ENCODE assay signal across 10 cellular contexts in genomic region chr14:99645545-99646505, GRCh38. TPM values are rescaled to one million over a fixed set of nuclear protein-coding genes. Genes with fewer than 3 reads are reported as not detected.
DNase-seq lines count a peak whose midpoint lies in the region; ATAC-seq and TF ChIP-seq lines count a peak whose summit lies in the region.
"Had no signal": no experiment of that assay in that cellular context is flagged by ENCODE, and none has a peak within 500 bp of the region (broad histone marks: within the 10 kb centered on the region; RNA-seq: fewer than 3 reads in every experiment).

No MANE protein-coding gene starts in this region.

- ATAC-seq in GM21737 (IDR thresholded peaks at IDR 0.05; ENCODE audit: unreplicated experiment) = no peak
- ATAC-seq in naive thymus-derived CD8-positive, alpha-beta T cell = no peak
- ATAC-seq in HG02884 (IDR thresholded peaks at IDR 0.05; ENCODE audit: unreplicated experiment) = no peak
- ATAC-seq: effector memory CD8-positive, alpha-beta T cell had no signal

- no peaks in the 10 kb centered on the region for H3K36me3 Mint-ChIP-seq in naive thymus-derived CD8-positive, alpha-beta T cell

- H3K9me3 ChIP-seq in mammary epithelial cell (replicated peaks; ENCODE audit: insufficient read depth, low read length) (no peaks in the 10 kb centered on the region), iPS-18c (ENCODE audit: control insufficient read depth, insufficient read depth, low read length) (peaks cover 3% of the 10 kb centered on the region)

- POLR2A ChIA-PET in naive thymus-derived CD8-positive, alpha-beta T cell (lab: Charles Lee) = no interaction called here

- in situ Hi-C loops in mammary epithelial cell (cut with MboI; ENCODE audit: low sequenced_read_pairs in 2 of 2) = no loop called here

- peaks cover 17% of the 10 kb centered on the region for H3K4me1 ChIP-seq in mammary epithelial cell (ENCODE audit: insufficient read depth, low read length)

- peaks cover 16 to 57% (median 31%) of the 10 kb centered on the region in 5 donors for H3K27me3 Mint-ChIP-seq in naive thymus-derived CD8-positive, alpha-beta T cell

- TF ChIP-seq CTCF in mammary epithelial cell (conservative IDR thresholded peaks at IDR 0.05 in 1 of 2, IDR thresholded peaks at IDR 0.05 in 1 of 2; ENCODE audit: extremely low read depth in 1 of 2, insufficient read depth in 1 of 2, low read depth in 1 of 2, low read length in 2 of 2) = no peak

- H3K9ac ChIP-seq in mammary epithelial cell (ENCODE audit: insufficient read depth, low read length) = no peak overlapping the region

- WGBS in mammary epithelial cell (ENCODE audit: low coverage, missing lambda C conversion rate) = 67% methylated on average over 15 of the region's 32 CpGs

- no peaks in the 10 kb centered on the region for H3K9me3 Mint-ChIP-seq in naive thymus-derived CD8-positive, alpha-beta T cell
- H3K9me3 Mint-ChIP-seq: effector memory CD8-positive, alpha-beta T cell had no signal

- H3K4me3 Mint-ChIP-seq in naive thymus-derived CD8-positive, alpha-beta T cell = peak overlapping the region in 5 of 10 donors; percentile 19 to 60 (median 26)

- H3K4me1 Mint-ChIP-seq in naive thymus-derived CD8-positive, alpha-beta T cell = peaks cover 0 to 5% (median 2%) of the 10 kb centered on the region in 4 donors

- CTCF ChIA-PET in mammary epithelial cell (lab: Charles Lee; ENCODE audit: low non-redundant PET) = no interaction called here

- H3K27ac Mint-ChIP-seq in naive thymus-derived CD8-positive, alpha-beta T cell = peak overlapping the region in 1 of 10 donors; percentile 9
- H3K27ac Mint-ChIP-seq: effector memory CD8-positive, alpha-beta T cell had no signal

- H3K36me3 ChIP-seq in H7 (replicated peaks; ENCODE audit: control insufficient read depth, insufficient read depth, low read length) (no peaks in the 10 kb centered on the region), mammary epithelial cell (ENCODE audit: insufficient read depth, low read length) (no peaks in the 10 kb centered on the region)

- DNase-seq in H7 = no peak
- DNase-seq in mammary epithelial cell = no peak
- DNase-seq in NCI-H774 (lab: John Stamatoyannopoulos, UW) = no peak
- DNase-seq in naive thymus-derived CD8-positive, alpha-beta T cell = no peak
- DNase-seq: effector memory CD8-positive, alpha-beta T cell; NCI-H446 had no signal

- intact Hi-C loops in mammary epithelial cell (cut with micrococcal nuclease) = no loop called here

- H2AFZ ChIP-seq in mammary epithelial cell (ENCODE audit: low read depth, low read length) = peak overlapping the region; percentile 77

- H4K20me1 ChIP-seq in mammary epithelial cell (ENCODE audit: insufficient read depth, low read length) = no peaks in the 10 kb centered on the region

- BruUV-seq in mammary epithelial cell (replicated peaks; lab: Mats Ljungman, UMichigan) = no TSS peak

- H3K27ac ChIP-seq in mammary epithelial cell (ENCODE audit: insufficient read depth, low read depth, low read length) (no peak overlapping the region), skin epidermis (peak overlapping the region in 5 of 21 experiments; percentile 2 to 53 (median 31))

- H3K27me3 ChIP-seq in H7 (ENCODE audit: control insufficient read depth, insufficient read depth, low read length) = peaks cover 20% of the 10 kb centered on the region
- peaks cover 3% of the 10 kb centered on the region for H3K27me3 ChIP-seq in mammary epithelial cell (ENCODE audit: insufficient read depth, low read length)

- dilution Hi-C loops in mammary epithelial cell (cut with HindIII; ENCODE audit: low sequenced_read_pairs) = loop anchor here (10.0 kb wide), 1 partner anchor 141 kb away; no protein-coding TSS in a partner anchor

- peak overlapping the region; percentile 55 for H3K4me3 ChIP-seq in H7 (ENCODE audit: insufficient read depth, low read depth, low read length)
- peak overlapping the region in 1 of 3 experiments; percentile 45 for H3K4me3 ChIP-seq in mammary epithelial cell (replicated peaks in 1 of 3; ENCODE audit: insufficient read depth in 1 of 3, low read depth in 2 of 3, low read length in 3 of 3)
- H3K4me3 ChIP-seq in iPS-18c (ENCODE audit: insufficient read depth, low read depth, low read length) = peak overlapping the region; percentile 56
- H3K4me3 ChIP-seq in skin epidermis = peak overlapping the region; percentile 23 to 44 (median 33)

- no peaks in the 10 kb centered on the region for H3K79me2 ChIP-seq in mammary epithelial cell (ENCODE audit: insufficient read depth, low read length)

- H3K4me2 ChIP-seq in mammary epithelial cell (ENCODE audit: insufficient read depth, low read depth, low read length) = peak overlapping the region; percentile 90

RNA-seq across cellular contexts. Expression of gene HHIPL1, which starts 0.9 kb away (rescaled TPM):
- total RNA-seq in H7 (2014; rRNA removed; shearing (Covaris generic)) = 2.2 and 3.4 TPM in 2 replicates
- total RNA-seq in mammary epithelial cell = under 1 TPM; 0.38 to 0.83 TPM
- 0.06 TPM for polyA plus RNA-seq in mammary epithelial cell
- polyA minus RNA-seq in mammary epithelial cell = not detected
- total RNA-seq in naive thymus-derived CD8-positive, alpha-beta T cell = under 1 TPM; 0.34 to 0.36 TPM
- not detected for polyA plus RNA-seq in naive thymus-derived CD8-positive, alpha-beta T cell

RNA-seq across cellular contexts. Expression of gene CYP46A1, which starts 38.3 kb away (rescaled TPM):
- 0.04 and 0.42 TPM in 2 replicates for total RNA-seq in H7 (2014; rRNA removed; shearing (Covaris generic))
- not detected for total RNA-seq in mammary epithelial cell
- not detected for polyA plus RNA-seq in mammary epithelial cell
- not detected for polyA minus RNA-seq in mammary epithelial cell
- under 1 TPM; 0.41 to 0.44 TPM for total RNA-seq in naive thymus-derived CD8-positive, alpha-beta T cell
- under 1 TPM in 1 of 3 donors, not detected in 2; 0.02 TPM for polyA plus RNA-seq in naive thymus-derived CD8-positive, alpha-beta T cell

RNA-seq across cellular contexts. Expression of gene CCDC85C, which starts 41.8 kb away (rescaled TPM):
- total RNA-seq in H7 (2014; rRNA removed; shearing (Covaris generic)) = 44.9 and 50.2 TPM in 2 replicates
- total RNA-seq in mammary epithelial cell = 10 to 100 TPM in 1 of 2 donors, 1 to 10 TPM in 1; 8.3 to 32.6 TPM
- 15.1 TPM for polyA plus RNA-seq in mammary epithelial cell
- polyA minus RNA-seq in mammary epithelial cell = 13.6 TPM
- 10 to 100 TPM in 1 of 2 experiments, 1 to 10 TPM in 1; 9.0 to 10.1 TPM for total RNA-seq in naive thymus-derived CD8-positive, alpha-beta T cell
- polyA plus RNA-seq in naive thymus-derived CD8-positive, alpha-beta T cell = 1 to 10 TPM in 2 of 3 donors, under 1 TPM in 1; 0.67 to 1.4 (median 1.3) TPM
